Comparison of ENCODE assay signal across 8 cellular contexts in genomic region chr3:69200384-69201068, GRCh38.
DNase-seq lines count a peak whose midpoint lies in the region; ATAC-seq and TF ChIP-seq lines count a peak whose summit lies in the region.

No MANE protein-coding gene starts in this region.

- peak overlapping the region; percentile 85 for H3K27ac ChIP-seq in CD4-positive, CD25-positive, alpha-beta regulatory T cell (ENCODE audit: insufficient read depth, low read length, poor library complexity, severe bottlenecking)
- H3K27ac ChIP-seq in hepatocyte = peak overlapping the region; percentile 94
- H3K27ac ChIP-seq in skin epidermis = peak overlapping the region in 20 of 21 experiments; percentile 47 to 93 (median 81)
- H3K27ac ChIP-seq in Karpas-422 (ENCODE audit: low read length) = no peak overlapping the region

- H3K4me2 ChIP-seq in hepatocyte = peak overlapping the region; percentile 72
- H3K4me2 ChIP-seq in Karpas-422 (ENCODE audit: low read depth, low read length, poor library complexity, severe bottlenecking) = no peak overlapping the region

- H3K36me3 Mint-ChIP-seq in CD4-positive, CD25-positive, alpha-beta regulatory T cell = peaks cover 14% of the 10 kb centered on the region
- peaks cover 25% of the 10 kb centered on the region for H3K36me3 Mint-ChIP-seq in activated naive CD8-positive, alpha-beta T cell treated with anti-CD3 and anti-CD28 coated beads for 36 hours

- H3K4me3 ChIP-seq in CD4-positive, CD25-positive, alpha-beta regulatory T cell (ENCODE audit: low read depth, low read length) = peak overlapping the region; percentile 93
- H3K4me3 ChIP-seq in hepatocyte = peak overlapping the region; percentile 38
- H3K4me3 ChIP-seq in skin epidermis = peak overlapping the region; percentile 23 to 47 (median 41)
- H3K4me3 ChIP-seq in Karpas-422 (ENCODE audit: low read length) = no peak overlapping the region

- no peaks in the 10 kb centered on the region for H3K9me3 Mint-ChIP-seq in CD4-positive, CD25-positive, alpha-beta regulatory T cell
- H3K9me3 Mint-ChIP-seq in activated naive CD8-positive, alpha-beta T cell treated with anti-CD3 and anti-CD28 coated beads for 36 hours = peaks cover 7% of the 10 kb centered on the region

- H3K9me2 ChIP-seq in hepatocyte (replicated peaks; ENCODE audit: insufficient read depth) = no peaks in the 10 kb centered on the region
- H3K9me2 ChIP-seq in Karpas-422 (replicated peaks; ENCODE audit: insufficient read depth, low read length) = no peaks in the 10 kb centered on the region

- H3K4me3 Mint-ChIP-seq in CD4-positive, CD25-positive, alpha-beta regulatory T cell = peak overlapping the region; percentile 88 to 99 (median 96)
- peak overlapping the region; percentile 71 for H3K4me3 Mint-ChIP-seq in activated naive CD8-positive, alpha-beta T cell treated with anti-CD3 and anti-CD28 coated beads for 36 hours

- ATAC-seq in CD4-positive, CD25-positive, alpha-beta regulatory T cell (ENCODE audit: low read depth in 2 of 2) = peak; percentile 24 to 30
- no peak for ATAC-seq in GM19452 (IDR thresholded peaks at IDR 0.05; ENCODE audit: unreplicated experiment)

- TF ChIP-seq CTCF in hepatocyte (IDR thresholded peaks at IDR 0.05; ENCODE audit: poor library complexity) = no peak

- H3K27me3 ChIP-seq in CD4-positive, CD25-positive, alpha-beta regulatory T cell (ENCODE audit: control insufficient read depth, insufficient read depth, low read length) = no peaks in the 10 kb centered on the region
- H3K27me3 ChIP-seq in hepatocyte = no peaks in the 10 kb centered on the region
- H3K27me3 ChIP-seq in Karpas-422 (ENCODE audit: low read length) = no peaks in the 10 kb centered on the region

- H3K27me3 Mint-ChIP-seq in CD4-positive, CD25-positive, alpha-beta regulatory T cell = no peaks in the 10 kb centered on the region
- peaks cover under 1% of the 10 kb centered on the region for H3K27me3 Mint-ChIP-seq in activated naive CD8-positive, alpha-beta T cell treated with anti-CD3 and anti-CD28 coated beads for 36 hours

- DNase-seq in CD4-positive, CD25-positive, alpha-beta regulatory T cell = peak in 2 of 3 donors; percentile 18 to 82
- DNase-seq in NCI-H226 (peak; percentile 53), hepatocyte (ENCODE audit: low spot score) (peak; percentile 77), SHP77 treated with DMSO at 0.1 percent for 48 hours (lab: John Stamatoyannopoulos, UW) (no peak), Karpas-422 (no peak)
- DNase-seq in activated naive CD8-positive, alpha-beta T cell treated with anti-CD3 and anti-CD28 coated beads for 36 hours = peak; percentile 39

- H4K20me1 ChIP-seq in hepatocyte (ENCODE audit: insufficient read depth, poor library complexity, severe bottlenecking) (no peaks in the 10 kb centered on the region), Karpas-422 (ENCODE audit: insufficient read depth, low read depth, low read length) (no peaks in the 10 kb centered on the region)

- peaks cover 23 to 61% (median 49%) of the 10 kb centered on the region in 4 donors for H3K4me1 Mint-ChIP-seq in CD4-positive, CD25-positive, alpha-beta regulatory T cell
- H3K4me1 Mint-ChIP-seq in activated naive CD8-positive, alpha-beta T cell treated with anti-CD3 and anti-CD28 coated beads for 36 hours = peaks cover 66% of the 10 kb centered on the region

- H2AFZ ChIP-seq in hepatocyte (peak overlapping the region; percentile 72), Karpas-422 (ENCODE audit: low read length) (no peak overlapping the region)

- peaks cover 14% of the 10 kb centered on the region for H3K36me3 ChIP-seq in CD4-positive, CD25-positive, alpha-beta regulatory T cell (ENCODE audit: control insufficient read depth, insufficient read depth, low read length)
- H3K36me3 ChIP-seq in hepatocyte (replicated peaks; ENCODE audit: insufficient read depth, low read depth) (no peaks in the 10 kb centered on the region), Karpas-422 (ENCODE audit: insufficient read depth, low read length) (no peaks in the 10 kb centered on the region)

- peak overlapping the region; percentile 88 to 97 (median 94) for H3K27ac Mint-ChIP-seq in CD4-positive, CD25-positive, alpha-beta regulatory T cell
- peak overlapping the region; percentile 96 for H3K27ac Mint-ChIP-seq in activated naive CD8-positive, alpha-beta T cell treated with anti-CD3 and anti-CD28 coated beads for 36 hours

- WGBS in hepatocyte (ENCODE audit: low lambda C conversion rate, missing lambda C conversion rate) = 22% methylated on average over 10 of the region's 10 CpGs

- H3K9ac ChIP-seq in Karpas-422 (ENCODE audit: low read length) = no peak overlapping the region

- H3K9me3 ChIP-seq in CD4-positive, CD25-positive, alpha-beta regulatory T cell (ENCODE audit: control insufficient read depth in 2 of 2, low read length in 2 of 2) = no peaks in the 10 kb centered on the region
- H3K9me3 ChIP-seq in hepatocyte (ENCODE audit: low read depth) (no peaks in the 10 kb centered on the region), Karpas-422 (ENCODE audit: low read length) (no peaks in the 10 kb centered on the region)

- H3K79me2 ChIP-seq in hepatocyte = peaks cover 7% of the 10 kb centered on the region
- no peaks in the 10 kb centered on the region for H3K79me2 ChIP-seq in Karpas-422 (ENCODE audit: low read length)

- peaks cover 52% of the 10 kb centered on the region for H3K4me1 ChIP-seq in CD4-positive, CD25-positive, alpha-beta regulatory T cell (ENCODE audit: control insufficient read depth, insufficient read depth, low read length, poor library complexity, severe bottlenecking)
- H3K4me1 ChIP-seq in hepatocyte (ENCODE audit: insufficient read depth) (peaks cover 6% of the 10 kb centered on the region), Karpas-422 (ENCODE audit: low read length) (no peaks in the 10 kb centered on the region)

Comparison
In these comparisons a context has a peak if more than half of its experiments do, and no peak if none do; other contexts are left out.
1. DNase-seq: peak in CD4-positive, CD25-positive, alpha-beta regulatory T cell (2 of 3), NCI-H226 (single experiment), activated naive CD8-positive, alpha-beta T cell treated with anti-CD3 and anti-CD28 coated beads for 36 hours (single experiment) and hepatocyte (single experiment); none in SHP77 treated with DMSO at 0.1 percent for 48 hours (single experiment) and Karpas-422 (single experiment).